2 cellular contexts compared by ENCODE assay signal in genomic region chr16:80527297-80527696, GRCh38.
TF ChIP-seq lines count a peak whose summit lies in the region.

No MANE protein-coding gene starts in this region.

TF ChIP-seq in SK-N-SH, 30 proteins besides CTCF, POLR2A, EP300 and RAD21 (continued from another document):
- TF ChIP-seq RXRA (IDR thresholded peaks at IDR 0.05; ENCODE audit: borderline replicate concordance, low read depth) (no peak), RCOR1 (IDR thresholded peaks at IDR 0.05; ENCODE audit: low read length) (no peak), FOSL2 (IDR thresholded peaks at IDR 0.05; ENCODE audit: borderline replicate concordance, low read depth) (no peak), NRF1 (IDR thresholded peaks at IDR 0.05; ENCODE audit: low read depth, low read length) (no peak), TCF12 (IDR thresholded peaks at IDR 0.05) (no peak), CHD2 (IDR thresholded peaks at IDR 0.05; ENCODE audit: low read length, partially characterized antibody) (no peak), TEAD4 (IDR thresholded peaks at IDR 0.05; ENCODE audit: borderline replicate concordance, insufficient read depth) (no peak), SIN3A (IDR thresholded peaks at IDR 0.05; ENCODE audit: borderline replicate concordance, low read depth, low read length) (no peak), JUND (IDR thresholded peaks at IDR 0.05) (no peak), RFX5 (IDR thresholded peaks at IDR 0.05; ENCODE audit: low read length) (no peak), TAF1 (IDR thresholded peaks at IDR 0.05; ENCODE audit: borderline replicate concordance, low read depth, low read length) (no peak), ELF1 (IDR thresholded peaks at IDR 0.05) (no peak), SMC3 (IDR thresholded peaks at IDR 0.05; ENCODE audit: low read depth, low read length) (no peak), MXI1 (IDR thresholded peaks at IDR 0.05; ENCODE audit: low read depth, low read length) (no peak)
- TF ChIP-seq, protein P1, sequence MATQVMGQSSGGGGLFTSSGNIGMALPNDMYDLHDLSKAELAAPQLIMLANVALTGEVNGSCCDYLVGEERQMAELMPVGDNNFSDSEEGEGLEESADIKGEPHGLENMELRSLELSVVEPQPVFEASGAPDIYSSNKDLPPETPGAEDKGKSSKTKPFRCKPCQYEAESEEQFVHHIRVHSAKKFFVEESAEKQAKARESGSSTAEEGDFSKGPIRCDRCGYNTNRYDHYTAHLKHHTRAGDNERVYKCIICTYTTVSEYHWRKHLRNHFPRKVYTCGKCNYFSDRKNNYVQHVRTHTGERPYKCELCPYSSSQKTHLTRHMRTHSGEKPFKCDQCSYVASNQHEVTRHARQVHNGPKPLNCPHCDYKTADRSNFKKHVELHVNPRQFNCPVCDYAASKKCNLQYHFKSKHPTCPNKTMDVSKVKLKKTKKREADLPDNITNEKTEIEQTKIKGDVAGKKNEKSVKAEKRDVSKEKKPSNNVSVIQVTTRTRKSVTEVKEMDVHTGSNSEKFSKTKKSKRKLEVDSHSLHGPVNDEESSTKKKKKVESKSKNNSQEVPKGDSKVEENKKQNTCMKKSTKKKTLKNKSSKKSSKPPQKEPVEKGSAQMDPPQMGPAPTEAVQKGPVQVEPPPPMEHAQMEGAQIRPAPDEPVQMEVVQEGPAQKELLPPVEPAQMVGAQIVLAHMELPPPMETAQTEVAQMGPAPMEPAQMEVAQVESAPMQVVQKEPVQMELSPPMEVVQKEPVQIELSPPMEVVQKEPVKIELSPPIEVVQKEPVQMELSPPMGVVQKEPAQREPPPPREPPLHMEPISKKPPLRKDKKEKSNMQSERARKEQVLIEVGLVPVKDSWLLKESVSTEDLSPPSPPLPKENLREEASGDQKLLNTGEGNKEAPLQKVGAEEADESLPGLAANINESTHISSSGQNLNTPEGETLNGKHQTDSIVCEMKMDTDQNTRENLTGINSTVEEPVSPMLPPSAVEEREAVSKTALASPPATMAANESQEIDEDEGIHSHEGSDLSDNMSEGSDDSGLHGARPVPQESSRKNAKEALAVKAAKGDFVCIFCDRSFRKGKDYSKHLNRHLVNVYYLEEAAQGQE (IDR thresholded peaks at IDR 0.05; ENCODE audit: low read depth, low read length) = no peak
TF ChIP-seq in SK-N-SH: peak in this region for 0.

TF ChIP-seq in SK-N-SH treated with all-trans-retinoic acid at 6 μM for 48 hours, 23 proteins besides CTCF, POLR2A, EP300 and RAD21 (continued from another document):
- TF ChIP-seq CREB5 (CRISPR knock-in tag; IDR thresholded peaks at IDR 0.05; ENCODE audit: low read depth) (no peak), ZFP3 (CRISPR knock-in tag; IDR thresholded peaks at IDR 0.05) (no peak), SNAI2 (CRISPR knock-in tag; IDR thresholded peaks at IDR 0.05) (no peak), ESRRG (CRISPR knock-in tag; IDR thresholded peaks at IDR 0.05) (no peak), ZFP30 (CRISPR knock-in tag; IDR thresholded peaks at IDR 0.05) (no peak), OSR1 (CRISPR knock-in tag; IDR thresholded peaks at IDR 0.05) (no peak), CSDC2 (CRISPR knock-in tag; IDR thresholded peaks at IDR 0.05) (no peak), ZC3H10 (CRISPR knock-in tag; IDR thresholded peaks at IDR 0.05) (no peak), GLIS3 (CRISPR knock-in tag; IDR thresholded peaks at IDR 0.05) (no peak), RARB (CRISPR knock-in tag; IDR thresholded peaks at IDR 0.05) (no peak)
